ENCODE assay signal across 13 cellular contexts in the genomic region with DNA sequence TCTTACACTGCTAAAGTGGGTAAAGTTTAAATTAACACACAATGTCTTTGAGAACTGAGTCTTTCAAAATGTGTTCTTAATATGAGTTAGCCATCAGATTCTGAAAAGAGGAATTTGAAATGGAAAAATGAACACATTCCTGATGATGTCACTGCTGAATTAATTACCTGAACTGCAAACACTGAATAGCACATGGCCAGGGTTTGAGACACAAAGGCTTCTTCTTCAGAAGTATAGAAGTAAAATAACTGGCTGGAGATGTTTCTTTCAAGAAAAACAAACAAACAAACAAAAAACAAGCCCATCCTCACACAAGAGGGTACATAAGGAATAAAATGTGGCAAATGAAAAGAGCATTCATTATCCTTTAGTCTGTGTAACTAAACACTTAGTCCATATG. TPM values are rescaled to one million over a fixed set of nuclear protein-coding genes. Genes with fewer than 3 reads are reported as not detected.
DNase-seq lines count a peak whose midpoint lies in the region; ATAC-seq and TF ChIP-seq lines count a peak whose summit lies in the region.
"Had no signal": no experiment of that assay in that cellular context is flagged by ENCODE, and none has a peak within 500 bp of the region (broad histone marks: within the 10 kb centered on the region; RNA-seq: fewer than 3 reads in every experiment).

No MANE protein-coding gene starts in this region.

- H3K79me2 ChIP-seq in PC-3 (ENCODE audit: low read length) = peaks cover 65% of the 10 kb centered on the region

- POLR2A ChIA-PET in PC-3 (lab: Charles Lee; ENCODE audit: unreplicated experiment) = no interaction called here

- no peak overlapping the region for H3K18ac ChIP-seq in mesenchymal stem cell (ENCODE audit: low read depth in 1 of 2, low read length in 2 of 2)

- no peak overlapping the region for H4K8ac ChIP-seq in mesenchymal stem cell (ENCODE audit: low read length)

- H3K79me1 ChIP-seq in mesenchymal stem cell (replicated peaks; ENCODE audit: low read length, poor library complexity, severe bottlenecking) = no peaks in the 10 kb centered on the region

- no peaks in the 10 kb centered on the region for H3K9me3 ChIP-seq in PC-3 (ENCODE audit: low read length)
- H3K9me3 ChIP-seq in mesenchymal stem cell (ENCODE audit: control insufficient read depth, low read length) = no peaks in the 10 kb centered on the region
- H3K9me3 ChIP-seq in uterus = no peaks in the 10 kb centered on the region

- peak overlapping the region; percentile 58 for H3K9ac ChIP-seq in PC-3 (ENCODE audit: low read length)
- H3K9ac ChIP-seq in mesenchymal stem cell (ENCODE audit: low read length) = peak overlapping the region; percentile 89
- H3K9ac ChIP-seq: neural progenitor cell had no signal

- DNase-seq in PC-3 (no peak), coronary artery (ENCODE audit: low spot score) (no peak), mesenchymal stem cell (no peak), uterus (no peak), NCI-H2107 treated with DMSO at 0.1 percent for 48 hours (lab: John Stamatoyannopoulos, UW; ENCODE audit: unreplicated experiment) (no peak), NK-92 (lab: John Stamatoyannopoulos, UW; ENCODE audit: unreplicated experiment) (no peak)
- DNase-seq in activated CD4-positive, CD25-positive, alpha-beta regulatory T cell treated with anti-CD3 and anti-CD28 coated beads, Interleukin-2, amount 50 U/mL, for 72 hours = no peak
- DNase-seq: DMS153; islet precursor cell; stimulated activated CD4-positive, alpha-beta T cell treated with anti-CD3 and anti-CD28 coated beads, Interleukin-1b, Interleukin-23, amount 100 ng/mL, for 48 hours; stimulated activated naive B cell treated with anti-CD40 and anti-IgM and Interleukin-4, amounts not matched to agents 10 μg/mL and 1 μg/mL and 100 μg/mL, for 72 hours had no signal

- TF ChIP-seq CTCF in PC-3 (conservative IDR thresholded peaks at IDR 0.05; ENCODE audit: low read depth, low read length) (no peak), coronary artery (IDR thresholded peaks at IDR 0.05) (no peak), uterus (IDR thresholded peaks at IDR 0.05) (no peak)

- BruUV-seq in PC-3 (replicated peaks; lab: Mats Ljungman, UMichigan) = no TSS peak

- no peak overlapping the region for H2BK120ac ChIP-seq in mesenchymal stem cell (ENCODE audit: low read depth, low read length)

- CTCF ChIA-PET in PC-3 (lab: Charles Lee) = no interaction called here

- no peak overlapping the region for H2AK5ac ChIP-seq in mesenchymal stem cell (ENCODE audit: low read length, severe bottlenecking)

- no peak overlapping the region for H4K91ac ChIP-seq in mesenchymal stem cell (ENCODE audit: low read length)

- TF ChIP-seq POLR2A in uterus (IDR thresholded peaks at IDR 0.05) = no peak

- H3K4me3 ChIP-seq in PC-3 (ENCODE audit: low read length) (peak overlapping the region; percentile 5; the same call in 1 of the 2 replicates), coronary artery (no peak overlapping the region), mesenchymal stem cell (ENCODE audit: insufficient read depth in 1 of 2, low read depth in 1 of 2, low read length in 2 of 2) (peak overlapping the region in 1 of 2 experiments; percentile 24), uterus (no peak overlapping the region)
- H3K4me3 ChIP-seq: neural progenitor cell had no signal

- H4K20me1 ChIP-seq in PC-3 (ENCODE audit: low read length) = no peaks in the 10 kb centered on the region

- no peak overlapping the region for H2BK12ac ChIP-seq in mesenchymal stem cell (ENCODE audit: low read length in 2 of 2)

- H2AFZ ChIP-seq in PC-3 (ENCODE audit: low read length) (no peak overlapping the region), mesenchymal stem cell (ENCODE audit: low read depth, low read length) (no peak overlapping the region)
- H2AFZ ChIP-seq: neural progenitor cell had no signal

- no peak overlapping the region for H3K14ac ChIP-seq in mesenchymal stem cell (ENCODE audit: low read length in 2 of 2)

- H3K27ac ChIP-seq in PC-3 (ENCODE audit: low read length) (peak overlapping the region; percentile 93), coronary artery (peak overlapping the region; percentile 70 to 84), mesenchymal stem cell (ENCODE audit: low read length, poor library complexity, severe bottlenecking) (peak overlapping the region; percentile 100), uterus (peak overlapping the region; percentile 70 to 71)
- H3K27ac ChIP-seq: neural progenitor cell had no signal

- H3K36me3 ChIP-seq in PC-3 (ENCODE audit: low read depth, low read length) (no peaks in the 10 kb centered on the region), mesenchymal stem cell (ENCODE audit: control insufficient read depth in 1 of 2, insufficient read depth in 2 of 2, low read depth in 1 of 2, low read length in 2 of 2) (no peaks in the 10 kb centered on the region), uterus (no peaks in the 10 kb centered on the region)
- H3K36me3 ChIP-seq: neural progenitor cell had no signal

- H2BK15ac ChIP-seq in mesenchymal stem cell (ENCODE audit: low read depth, poor library complexity, severe bottlenecking) = no peak overlapping the region

- H3K27me3 ChIP-seq in PC-3 (ENCODE audit: low read length) (no peaks in the 10 kb centered on the region), mesenchymal stem cell (ENCODE audit: control insufficient read depth in 1 of 2, insufficient read depth in 1 of 2, low read length in 2 of 2) (no peaks in the 10 kb centered on the region), uterus (no peaks in the 10 kb centered on the region)
- H3K27me3 ChIP-seq: neural progenitor cell had no signal

- ATAC-seq in PC-3 = no peak; the same call in 1 of the 2 replicates
- ATAC-seq: Right ventricle myocardium inferior; stimulated activated naive B cell treated with anti-CD40 and anti-IgM and Interleukin-4, amounts not matched to agents 10 μg/mL and 1 μg/mL and 100 μg/mL, for 72 hours had no signal

- intact Hi-C loops in PC-3 (cut with micrococcal nuclease) = no loop called here
- intact Hi-C loops in uterus (cut with DNase I; ENCODE audit: low total_unique reads) = no loop called here

- H3K4me1 ChIP-seq in PC-3 (ENCODE audit: insufficient read depth, low read length) (peaks cover 64% of the 10 kb centered on the region), mesenchymal stem cell (ENCODE audit: control insufficient read depth, insufficient read depth, low read depth, low read length) (peaks cover 5% of the 10 kb centered on the region), uterus (no peaks in the 10 kb centered on the region)

- peak overlapping the region; percentile 51 for H2BK5ac ChIP-seq in mesenchymal stem cell (ENCODE audit: low read depth, low read length, poor library complexity, severe bottlenecking)

- H3K9me2 ChIP-seq in PC-3 (replicated peaks; ENCODE audit: low read length) = no peaks in the 10 kb centered on the region

- H3K23ac ChIP-seq in mesenchymal stem cell (ENCODE audit: low read length in 2 of 2) = no peak overlapping the region

- H3K4ac ChIP-seq in mesenchymal stem cell (ENCODE audit: low read depth in 1 of 2, low read length in 2 of 2) = no peak overlapping the region

- peaks cover 10% of the 10 kb centered on the region for H3F3A ChIP-seq in PC-3 (ENCODE audit: low read length, unreplicated experiment)

- peak overlapping the region; percentile 76 for H3K4me2 ChIP-seq in PC-3 (ENCODE audit: low read length)
- no peak overlapping the region for H3K4me2 ChIP-seq in mesenchymal stem cell (ENCODE audit: low read length, poor library complexity, severe bottlenecking)
- H3K4me2 ChIP-seq: neural progenitor cell had no signal

RNA-seq across cellular contexts. Expression of a gene that starts 7.1 kb away (rescaled TPM):
- 9.0 and 17.0 TPM in 2 replicates for total RNA-seq in PC-3 (2014; rRNA removed)
- 19.0 TPM for polyA plus RNA-seq in mesenchymal stem cell (2013, experiment 1 of 2)
- polyA plus RNA-seq in mesenchymal stem cell (2013, experiment 2 of 2) = 18.8 TPM
- 10 to 100 TPM; 16.4 to 52.6 (median 41.1) TPM for total RNA-seq in uterus
